20 cellular contexts compared by ENCODE assay signal in the genomic region with DNA sequence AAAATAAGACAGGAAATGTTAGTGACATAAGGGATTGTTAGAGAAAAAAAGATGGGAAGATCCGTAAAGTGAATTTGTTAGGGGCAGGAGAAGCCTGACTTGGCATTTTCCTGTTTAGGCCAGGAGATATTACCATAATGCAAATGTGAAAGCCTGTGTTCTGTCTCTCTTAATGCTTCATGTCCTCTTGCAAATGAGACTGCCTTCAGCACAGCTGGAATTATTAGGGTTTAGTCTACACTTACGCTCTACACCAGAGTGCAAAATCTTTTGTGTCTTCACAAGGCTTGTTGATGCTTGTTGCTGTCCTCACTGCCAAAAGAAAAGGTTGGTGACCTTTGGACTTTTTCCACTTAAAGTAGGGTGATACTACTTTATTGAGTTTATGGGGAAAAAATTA. TPM values are rescaled to one million over a fixed set of nuclear protein-coding genes. Genes with fewer than 3 reads are reported as not detected.
A peak's percentile ranks its signal among the peaks of the same experiment; 100 is the strongest.
DNase-seq lines count a peak whose midpoint lies in the region; ATAC-seq and TF ChIP-seq lines count a peak whose summit lies in the region.
"Had no signal": no experiment of that assay in that cellular context is flagged by ENCODE, and none has a peak within 500 bp of the region (broad histone marks: within the 10 kb centered on the region; RNA-seq: fewer than 3 reads in every experiment).

No MANE protein-coding gene starts in this region.

- no peak for ATAC-seq in activated CD4-positive, alpha-beta T cell treated with anti-CD3 and anti-CD28 coated beads for 36 hours
- ATAC-seq in WTC11: no peak
- no peak for ATAC-seq in natural killer cell treated with Interleukin-12 subunit alpha and Interleukin-12 subunit beta and Interleukin-15 and Interleukin-18, amount 100 ng/mL, for 72 hours
- ATAC-seq in left colon: no peak
- ATAC-seq: HCT116 had no signal

- H3K4me3 Mint-ChIP-seq in activated CD4-positive, alpha-beta T cell treated with anti-CD3 and anti-CD28 coated beads for 36 hours: no peak overlapping the region
- H3K4me3 Mint-ChIP-seq in Caco-2 (ENCODE audit: unreplicated experiment) (no peak overlapping the region), WTC11 (no peak overlapping the region)
- H3K4me3 Mint-ChIP-seq in natural killer cell treated with Interleukin-12 subunit alpha and Interleukin-12 subunit beta and Interleukin-15 and Interleukin-18, amount 100 ng/mL, for 72 hours: no peak overlapping the region
- H3K4me3 Mint-ChIP-seq: B cell had no signal

- peaks cover 3% of the 10 kb centered on the region; the same call in 1 of the 2 replicates for H3K36me3 ChIP-seq in Caco-2 (ENCODE audit: control insufficient read depth, insufficient read depth, low read length)
- peaks cover 0 to 44% (median 0%) of the 10 kb centered on the region in 3 donors for H3K36me3 ChIP-seq in Peyer's patch

- H3K27me3 Mint-ChIP-seq in activated CD4-positive, alpha-beta T cell treated with anti-CD3 and anti-CD28 coated beads for 36 hours: no peaks in the 10 kb centered on the region
- H3K27me3 Mint-ChIP-seq in Caco-2 (ENCODE audit: insufficient read depth, unreplicated experiment) (no peaks in the 10 kb centered on the region), WTC11 (ENCODE audit: low read depth) (no peaks in the 10 kb centered on the region)
- no peaks in the 10 kb centered on the region for H3K27me3 Mint-ChIP-seq in natural killer cell treated with Interleukin-12 subunit alpha and Interleukin-12 subunit beta and Interleukin-15 and Interleukin-18, amount 100 ng/mL, for 72 hours
- H3K27me3 Mint-ChIP-seq: B cell; CD4-positive, alpha-beta memory T cell had no signal

- POLR2A ChIA-PET in activated CD4-positive, alpha-beta T cell treated with anti-CD3 and anti-CD28 coated beads for 36 hours (lab: Charles Lee): no interaction called here
- POLR2A ChIA-PET in Caco-2 (lab: Charles Lee): no interaction called here
- POLR2A ChIA-PET in WTC11 (lab: Charles Lee): no interaction called here

- H3K9me3 ChIP-seq in Caco-2 (no peaks in the 10 kb centered on the region), Peyer's patch (no peaks in the 10 kb centered on the region)
- H3K9me3 ChIP-seq: SJCRH30 had no signal

- no peaks in the 10 kb centered on the region for H3K9me3 Mint-ChIP-seq in activated CD4-positive, alpha-beta T cell treated with anti-CD3 and anti-CD28 coated beads for 36 hours (ENCODE audit: low read depth)
- H3K9me3 Mint-ChIP-seq in Caco-2 (ENCODE audit: unreplicated experiment) (no peaks in the 10 kb centered on the region), WTC11 (no peaks in the 10 kb centered on the region)
- H3K9me3 Mint-ChIP-seq in natural killer cell treated with Interleukin-12 subunit alpha and Interleukin-12 subunit beta and Interleukin-15 and Interleukin-18, amount 100 ng/mL, for 72 hours: no peaks in the 10 kb centered on the region

- H3K27me3 ChIP-seq in Caco-2 (replicated peaks; ENCODE audit: control insufficient read depth, insufficient read depth, low read length) (no peaks in the 10 kb centered on the region), Peyer's patch (no peaks in the 10 kb centered on the region)
- H3K27me3 ChIP-seq: SJCRH30 had no signal

- peaks cover 37% of the 10 kb centered on the region for H3K4me1 Mint-ChIP-seq in activated CD4-positive, alpha-beta T cell treated with anti-CD3 and anti-CD28 coated beads for 36 hours
- H3K4me1 Mint-ChIP-seq in Caco-2 (ENCODE audit: low read depth, unreplicated experiment): peaks cover 23% of the 10 kb centered on the region
- peaks cover 48% of the 10 kb centered on the region for H3K4me1 Mint-ChIP-seq in WTC11
- peaks cover 41 to 47% of the 10 kb centered on the region in 2 donors for H3K4me1 Mint-ChIP-seq in natural killer cell treated with Interleukin-12 subunit alpha and Interleukin-12 subunit beta and Interleukin-15 and Interleukin-18, amount 100 ng/mL, for 72 hours (ENCODE audit: low read depth in 2 of 2)

- H3K27ac Mint-ChIP-seq in activated CD4-positive, alpha-beta T cell treated with anti-CD3 and anti-CD28 coated beads for 36 hours: peak overlapping the region; percentile 34
- H3K27ac Mint-ChIP-seq in Caco-2 (ENCODE audit: unreplicated experiment) (peak overlapping the region; percentile 21), WTC11 (peak overlapping the region; percentile 77)
- H3K27ac Mint-ChIP-seq in natural killer cell treated with Interleukin-12 subunit alpha and Interleukin-12 subunit beta and Interleukin-15 and Interleukin-18, amount 100 ng/mL, for 72 hours: peak overlapping the region; percentile 17 to 61
- H3K27ac Mint-ChIP-seq: B cell had no signal

- H3K27ac ChIP-seq in Peyer's patch: no peak overlapping the region
- H3K27ac ChIP-seq: 22Rv1, RWPE1, SJCRH30 had no signal

- peaks cover 75% of the 10 kb centered on the region for H3K36me3 Mint-ChIP-seq in activated CD4-positive, alpha-beta T cell treated with anti-CD3 and anti-CD28 coated beads for 36 hours (ENCODE audit: low read depth)
- H3K36me3 Mint-ChIP-seq in Caco-2 (ENCODE audit: insufficient read depth, unreplicated experiment): peaks cover 78% of the 10 kb centered on the region
- peaks cover 96% of the 10 kb centered on the region for H3K36me3 Mint-ChIP-seq in WTC11
- H3K36me3 Mint-ChIP-seq in natural killer cell treated with Interleukin-12 subunit alpha and Interleukin-12 subunit beta and Interleukin-15 and Interleukin-18, amount 100 ng/mL, for 72 hours: peaks cover 27% of the 10 kb centered on the region

- TF ChIP-seq CTCF in Caco-2 (IDR thresholded peaks at IDR 0.05; ENCODE audit: insufficient read depth in 1 of 2, low read depth in 1 of 2, low read length in 1 of 2, severe bottlenecking in 1 of 2, unreplicated experiment in 1 of 2) (no peak), WTC11 (IDR thresholded peaks at IDR 0.05) (no peak), Peyer's patch (IDR thresholded peaks at IDR 0.05) (no peak)

- BruUV-seq in Caco-2 (replicated peaks; lab: Mats Ljungman, UMichigan): no TSS peak

- CTCF ChIA-PET in activated CD4-positive, alpha-beta T cell treated with anti-CD3 and anti-CD28 coated beads for 36 hours (lab: Charles Lee): interaction anchor here (0.6 kb wide), 1 partner anchor 195 kb away, joined by 3 read pairs; no protein-coding TSS in a partner anchor
- CTCF ChIA-PET in Caco-2 (lab: Charles Lee) (no interaction called here), WTC11 (lab: Charles Lee) (no interaction called here)

- intact Hi-C loops in activated CD4-positive, alpha-beta T cell treated with anti-CD3 and anti-CD28 coated beads for 36 hours (cut with DNase I, micrococcal nuclease): no loop called here
- intact Hi-C loops in Caco-2 (cut with micrococcal nuclease; ENCODE audit: unreplicated experiment): no loop called here
- intact Hi-C loops in left colon (cut with DNase I, micrococcal nuclease): loop anchor here in 1 of 2 donors (10.0 kb wide), 3 partner anchors 51 to 411 kb away; no protein-coding TSS in a partner anchor

- DNase-seq in activated CD4-positive, alpha-beta T cell treated with anti-CD3 and anti-CD28 coated beads for 36 hours: no peak
- DNase-seq in activated CD4-positive, alpha-beta T cell treated with anti-CD3 and anti-CD28 coated beads, Interleukin-2, amount 50 U/mL, for 1 hour: no peak
- DNase-seq in Caco-2: no peak
- no peak for DNase-seq in WTC11 (ENCODE audit: low spot score)
- no peak for DNase-seq in natural killer cell treated with Interleukin-12 subunit alpha and Interleukin-12 subunit beta and Interleukin-15 and Interleukin-18, amount 100 ng/mL, for 72 hours (ENCODE audit: low spot score)
- DNase-seq in iPS-NIHi7 (ENCODE audit: extremely low spot score): no peak
- no peak for DNase-seq in Peyer's patch
- no peak for DNase-seq in left colon
- DNase-seq: CD4-positive, alpha-beta memory T cell; DMS79 treated with DMSO at 0.1 percent for 48 hours; IMR-90; Kasumi-1; NCI-H187 treated with DMSO at 0.1 percent for 48 hours; NCI-H446; NCI-H748 treated with DMSO at 0.1 percent for 48 hours; SJCRH30 had no signal

- H3K4me3 ChIP-seq in Caco-2 (ENCODE audit: low read depth, low read length): no peak overlapping the region
- no peak overlapping the region for H3K4me3 ChIP-seq in Peyer's patch
- H3K4me3 ChIP-seq: SJCRH30 had no signal

- H3K4me1 ChIP-seq in Caco-2 (no peaks in the 10 kb centered on the region; the same call in 1 of the 2 replicates), Peyer's patch (peaks cover 0 to 7% (median 3%) of the 10 kb centered on the region in 4 donors)
- H3K4me1 ChIP-seq: SJCRH30 had no signal

- TF ChIP-seq POLR2A in Peyer's patch (IDR thresholded peaks at IDR 0.05): no peak

TF ChIP-seq in WTC11, 78 proteins besides CTCF, POLR2A, EP300 and RAD21:
- TF ChIP-seq ESRRA (CRISPR knock-in tag; IDR thresholded peaks at IDR 0.05; ENCODE audit: borderline replicate concordance): no peak
- TF ChIP-seq GABPB1 (CRISPR knock-in tag; IDR thresholded peaks at IDR 0.05): no peak
- TF ChIP-seq ETV6 (CRISPR knock-in tag; IDR thresholded peaks at IDR 0.05): no peak

RNA-seq across cellular contexts. Expression of a gene that starts 56.8 kb away (rescaled TPM):
- total RNA-seq in activated CD4-positive, alpha-beta T cell treated with anti-CD3 and anti-CD28 coated beads for 36 hours: 10 to 100 TPM; 25.5 to 28.4 TPM
- total RNA-seq in Caco-2 (2022) (30.2 and 32.5 TPM in 2 replicates), WTC11 (2021) (132 to 156 TPM (median 150 TPM) in 3 replicates), Peyer's patch (10 to 100 TPM; 18.2 to 26.4 (median 19.6) TPM), left colon (1 to 10 TPM; 5.4 to 8.4 TPM)
- 10 to 100 TPM; 21.7 to 33.6 TPM for total RNA-seq in natural killer cell treated with Interleukin-12 subunit alpha and Interleukin-12 subunit beta and Interleukin-15 and Interleukin-18, amount 100 ng/mL, for 72 hours

Comparison
In these comparisons a context has a peak if more than half of its experiments do, and no peak if none do; other contexts are left out.
1. H3K27ac Mint-ChIP-seq: peak in every context shown above with its lines; median percentile 77 in WTC11; 39 in natural killer cell treated with Interleukin-12 subunit alpha and Interleukin-12 subunit beta and Interleukin-15 and Interleukin-18, amount 100 ng/mL, for 72 hours; 34 in activated CD4-positive, alpha-beta T cell treated with anti-CD3 and anti-CD28 coated beads for 36 hours; 21 in Caco-2.